ENCODE assay signal across 16 cellular contexts in the genomic region with DNA sequence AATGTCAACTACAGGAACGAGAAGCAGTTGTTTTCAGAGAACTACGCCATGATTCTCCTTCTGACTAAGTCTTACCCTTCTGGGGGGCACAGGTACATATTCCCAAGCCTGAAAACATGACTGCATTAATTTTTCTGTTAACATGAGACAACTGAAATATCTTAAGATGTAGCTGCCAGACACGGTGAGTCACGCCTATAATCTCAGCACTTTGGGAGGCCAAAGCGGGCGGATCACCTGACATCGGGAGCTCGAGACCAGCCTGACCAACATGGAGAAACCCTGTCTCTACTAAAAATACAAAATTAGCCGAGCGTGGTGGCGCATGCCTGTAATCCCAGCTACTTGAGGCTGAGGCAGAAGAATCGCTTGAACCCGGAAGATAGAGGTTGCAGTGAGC.
"Had no signal": no experiment of that assay in that cellular context is flagged by ENCODE, and none has a peak within 500 bp of the region (broad histone marks: within the 10 kb centered on the region; RNA-seq: fewer than 3 reads in every experiment).

No MANE protein-coding gene starts in this region.

- H3K9me3 ChIP-seq: colonic mucosa, left lung, testis, upper lobe of left lung had no signal

- H3K4me3 Mint-ChIP-seq: activated naive CD8-positive, alpha-beta T cell treated with anti-CD3 and anti-CD28 coated beads, Interleukin-2, amount 10 ng/mL, durations not matched to agents 7 days and 5 days; brain; endodermal cell; neural crest cell; T-helper 1 cell treated with Interleukin-12 subunit alpha and Interleukin-12 subunit beta and Interleukin-4 antibody, amounts not matched to agents 30 μg/mL and 1 μg/mL, for 36 hours had no signal

- H3K4me1 ChIP-seq: colonic mucosa had no signal

- H3K27ac ChIP-seq: colonic mucosa, epithelial cell of prostate, testis, upper lobe of left lung had no signal

- DNase-seq: activated naive CD8-positive, alpha-beta T cell treated with anti-CD3 and anti-CD28 coated beads, Interleukin-2, amount 10 ng/mL, durations not matched to agents 7 days and 5 days; central memory CD4-positive, alpha-beta T cell; colonic mucosa; endodermal cell; foreskin melanocyte; glutamatergic neuron; hypothalamus; left lung; midbrain; testis; upper lobe of left lung had no signal

- H3K4me3 ChIP-seq: colonic mucosa, left lung, testis, upper lobe of left lung had no signal

- H3K27me3 Mint-ChIP-seq: activated naive CD8-positive, alpha-beta T cell treated with anti-CD3 and anti-CD28 coated beads, Interleukin-2, amount 10 ng/mL, durations not matched to agents 7 days and 5 days; brain; progenitor cell of endocrine pancreas had no signal

- H3K4me1 Mint-ChIP-seq: endodermal cell had no signal

- H3K36me3 ChIP-seq: colonic mucosa had no signal

- H3K27ac Mint-ChIP-seq: activated naive CD8-positive, alpha-beta T cell treated with anti-CD3 and anti-CD28 coated beads, Interleukin-2, amount 10 ng/mL, durations not matched to agents 7 days and 5 days; endodermal cell; progenitor cell of endocrine pancreas; T-helper 1 cell treated with Interleukin-12 subunit alpha and Interleukin-12 subunit beta and Interleukin-4 antibody, amounts not matched to agents 30 μg/mL and 1 μg/mL, for 36 hours had no signal

- H3K27me3 ChIP-seq: colonic mucosa, left lung, testis, upper lobe of left lung had no signal

- H3K9me3 Mint-ChIP-seq: activated naive CD8-positive, alpha-beta T cell treated with anti-CD3 and anti-CD28 coated beads, Interleukin-2, amount 10 ng/mL, durations not matched to agents 7 days and 5 days; brain; endodermal cell; neural crest cell; T-helper 1 cell treated with Interleukin-12 subunit alpha and Interleukin-12 subunit beta and Interleukin-4 antibody, amounts not matched to agents 30 μg/mL and 1 μg/mL, for 36 hours had no signal
